15 cellular contexts compared by ENCODE assay signal in genomic region chr7:44379366-44380178, GRCh38. TPM values are rescaled to one million over a fixed set of nuclear protein-coding genes. Genes with fewer than 3 reads are reported as not detected.
DNase-seq lines count a peak whose midpoint lies in the region; ATAC-seq and TF ChIP-seq lines count a peak whose summit lies in the region.
"Had no signal": no experiment of that assay in that cellular context is flagged by ENCODE, and none has a peak within 500 bp of the region (broad histone marks: within the 10 kb centered on the region; RNA-seq: fewer than 3 reads in every experiment).

No MANE protein-coding gene starts in this region.

- no peaks in the 10 kb centered on the region for H3K27me3 ChIP-seq in SJSA1 (replicated peaks)
- H3K27me3 ChIP-seq in vagina, result no peaks in the 10 kb centered on the region
- H3K27me3 ChIP-seq in testis, result no peaks in the 10 kb centered on the region
- H3K27me3 ChIP-seq: upper lobe of right lung had no signal

- H3K27ac ChIP-seq in SJSA1 (peak overlapping the region; percentile 75), vagina (no peak overlapping the region), testis (no peak overlapping the region)
- H3K27ac ChIP-seq: upper lobe of right lung had no signal

- 89 to 92% methylated on average over 9 to 12 of the region's 12 CpGs for WGBS in testis, 2 donors

- no peaks in the 10 kb centered on the region for H3K27me3 Mint-ChIP-seq in natural killer cell (ENCODE audit: low read depth in 2 of 2)
- no peaks in the 10 kb centered on the region for H3K27me3 Mint-ChIP-seq in natural killer cell treated with Interleukin-12 subunit alpha and Interleukin-12 subunit beta and Interleukin-15 and Interleukin-18, amount 100 ng/mL, for 72 hours
- H3K27me3 Mint-ChIP-seq: activated naive CD8-positive, alpha-beta T cell had no signal

- no peak for TF ChIP-seq CTCF in natural killer cell (IDR thresholded peaks at IDR 0.05)
- TF ChIP-seq CTCF in fibroblast of pulmonary artery (IDR thresholded peaks at IDR 0.05; ENCODE audit: low read length, missing control alignments), result no peak
- no peak for TF ChIP-seq CTCF in vagina (IDR thresholded peaks at IDR 0.05)
- no peak for TF ChIP-seq CTCF in testis (IDR thresholded peaks at IDR 0.05)

- H3K4me3 ChIP-seq in SJSA1 (no peak overlapping the region), fibroblast of pulmonary artery (replicated peaks; ENCODE audit: low read depth, low read length) (no peak overlapping the region), vagina (no peak overlapping the region), testis (no peak overlapping the region)
- H3K4me3 ChIP-seq: mucosa of descending colon, upper lobe of right lung had no signal

- H3K27ac Mint-ChIP-seq in natural killer cell, result peak overlapping the region; percentile 10 to 60
- no peak overlapping the region for H3K27ac Mint-ChIP-seq in natural killer cell treated with Interleukin-12 subunit alpha and Interleukin-12 subunit beta and Interleukin-15 and Interleukin-18, amount 100 ng/mL, for 72 hours

- H3K9me3 ChIP-seq in SJSA1 (replicated peaks), result no peaks in the 10 kb centered on the region
- no peaks in the 10 kb centered on the region for H3K9me3 ChIP-seq in vagina
- H3K9me3 ChIP-seq in testis, result no peaks in the 10 kb centered on the region
- H3K9me3 ChIP-seq: mucosa of descending colon, upper lobe of right lung had no signal

- intact Hi-C loops in natural killer cell (cut with micrococcal nuclease) (no loop called here), vagina (cut with DNase I) (no loop called here), testis (cut with DNase I; ENCODE audit: low total_unique reads) (no loop called here)

- no peaks in the 10 kb centered on the region for H3K9me3 Mint-ChIP-seq in natural killer cell
- no peaks in the 10 kb centered on the region for H3K9me3 Mint-ChIP-seq in natural killer cell treated with Interleukin-12 subunit alpha and Interleukin-12 subunit beta and Interleukin-15 and Interleukin-18, amount 100 ng/mL, for 72 hours

- H3K4me3 Mint-ChIP-seq in natural killer cell, result no peak overlapping the region
- no peak overlapping the region for H3K4me3 Mint-ChIP-seq in natural killer cell treated with Interleukin-12 subunit alpha and Interleukin-12 subunit beta and Interleukin-15 and Interleukin-18, amount 100 ng/mL, for 72 hours
- H3K4me3 Mint-ChIP-seq: activated naive CD8-positive, alpha-beta T cell had no signal

- DNase-seq in natural killer cell (no peak), SJSA1 (ENCODE audit: low read depth in 1 of 2, low spot score in 2 of 2) (peak; percentile 16 to 42), fibroblast of pulmonary artery (ENCODE audit: low read depth) (peak; percentile 29), vagina (ENCODE audit: extremely low spot score in 2 of 2) (peak; percentile 77 to 88), SKM-1 (lab: John Stamatoyannopoulos, UW; ENCODE audit: unreplicated experiment) (no peak), testis (no peak)
- no peak for DNase-seq in natural killer cell treated with Interleukin-12 subunit alpha and Interleukin-12 subunit beta and Interleukin-15 and Interleukin-18, amount 100 ng/mL, for 72 hours (ENCODE audit: low spot score)
- no peak for DNase-seq in activated CD4-positive, alpha-beta T cell treated with anti-CD3 and anti-CD28 coated beads for 48 hours
- DNase-seq: activated CD4-positive, CD25-positive, alpha-beta regulatory T cell treated with anti-CD3 and anti-CD28 coated beads, Interleukin-2, amount 50 U/mL, for 72 hours; C1 segment of cervical spinal cord; mucosa of descending colon; NCI-H345; right cardiac atrium; upper lobe of right lung had no signal

- H3K4me1 Mint-ChIP-seq in natural killer cell, result peaks cover 4 to 27% of the 10 kb centered on the region in 2 donors
- peaks cover 9 to 15% of the 10 kb centered on the region in 2 donors for H3K4me1 Mint-ChIP-seq in natural killer cell treated with Interleukin-12 subunit alpha and Interleukin-12 subunit beta and Interleukin-15 and Interleukin-18, amount 100 ng/mL, for 72 hours (ENCODE audit: low read depth in 2 of 2)

- H3K4me1 ChIP-seq in SJSA1 (replicated peaks) (peaks cover 64% of the 10 kb centered on the region), vagina (no peaks in the 10 kb centered on the region), testis (peaks cover 8% of the 10 kb centered on the region)
- H3K4me1 ChIP-seq: upper lobe of right lung had no signal

- ATAC-seq in natural killer cell, result no peak
- no peak for ATAC-seq in natural killer cell treated with Interleukin-12 subunit alpha and Interleukin-12 subunit beta and Interleukin-15 and Interleukin-18, amount 100 ng/mL, for 72 hours
- ATAC-seq: mucosa of descending colon, right cardiac atrium, upper lobe of right lung had no signal

- no peak for TF ChIP-seq POLR2A in vagina (IDR thresholded peaks at IDR 0.05)
- TF ChIP-seq POLR2A in testis (IDR thresholded peaks at IDR 0.05), result no peak

- H3K36me3 ChIP-seq in SJSA1 (peaks cover 8% of the 10 kb centered on the region; the same call in 1 of the 2 replicates), vagina (peaks cover 0 to 6% of the 10 kb centered on the region in 2 donors), testis (ENCODE audit: low read depth, missing control alignments) (no peaks in the 10 kb centered on the region)

- no peaks in the 10 kb centered on the region for H3K36me3 Mint-ChIP-seq in natural killer cell
- H3K36me3 Mint-ChIP-seq in natural killer cell treated with Interleukin-12 subunit alpha and Interleukin-12 subunit beta and Interleukin-15 and Interleukin-18, amount 100 ng/mL, for 72 hours, result no peaks in the 10 kb centered on the region
- H3K36me3 Mint-ChIP-seq: activated naive CD8-positive, alpha-beta T cell had no signal

RNA-seq across cellular contexts. Expression of gene CAMK2B, which starts 54.2 kb away (rescaled TPM):
- total RNA-seq in natural killer cell, result under 1 TPM in 1 of 3 donors, not detected in 2; 0.70 TPM
- total RNA-seq in natural killer cell treated with Interleukin-12 subunit alpha and Interleukin-12 subunit beta and Interleukin-15 and Interleukin-18, amount 100 ng/mL, for 72 hours, result under 1 TPM in 1 of 2 donors, not detected in 1; 0.10 TPM
- total RNA-seq in SJSA1 (2014; rRNA removed; shearing (Covaris generic)), result not detected in 2 replicates
- 3.2 TPM for total RNA-seq in vagina
- total RNA-seq in testis, result 10 to 100 TPM; 12.1 to 12.5 TPM
- polyA plus RNA-seq in testis (ENCODE audit: insufficient read depth, low read depth, low replicate concordance), result 4.0 TPM

Comparison
In these comparisons a context has a peak if more than half of its experiments do, and no peak if none do; other contexts are left out.
1. H3K27ac Mint-ChIP-seq: peak in natural killer cell (2 of 2); none in natural killer cell treated with Interleukin-12 subunit alpha and Interleukin-12 subunit beta and Interleukin-15 and Interleukin-18, amount 100 ng/mL, for 72 hours (0 of 2).
2. DNase-seq: peak in SJSA1 (2 of 2), fibroblast of pulmonary artery (single experiment) and vagina (2 of 2); none in natural killer cell (single experiment), natural killer cell treated with Interleukin-12 subunit alpha and Interleukin-12 subunit beta and Interleukin-15 and Interleukin-18, amount 100 ng/mL, for 72 hours (single experiment), activated CD4-positive, alpha-beta T cell treated with anti-CD3 and anti-CD28 coated beads for 48 hours (single experiment), SKM-1 (single experiment) and testis (single experiment).